In genomic region chr11:65415499-65416340, GRCh38 we compare ENCODE assay signal across 8 cellular contexts. TPM values are rescaled to one million over a fixed set of nuclear protein-coding genes. Genes with fewer than 3 reads are reported as not detected.
A peak's percentile ranks its signal among the peaks of the same experiment; 100 is the strongest.
DNase-seq lines count a peak whose midpoint lies in the region; ATAC-seq and TF ChIP-seq lines count a peak whose summit lies in the region.

No MANE protein-coding gene starts in this region.

- DNase-seq in HCT116 (ENCODE audit: low read depth, low spot score) (no peak), right atrium auricular region (ENCODE audit: low spot score) (no peak), smooth muscle cell (lab: John Stamatoyannopoulos, UW; ENCODE audit: unreplicated experiment) (no peak), GF-D8 (lab: John Stamatoyannopoulos, UW) (no peak), EL (no peak), iPS-NIHi7 (ENCODE audit: extremely low spot score) (no peak), MG63 (no peak)
- no peak for DNase-seq in activated CD8-positive, alpha-beta memory T cell treated with anti-CD3 and anti-CD28 coated beads, Interleukin-2, amount 10 ng/mL, durations not matched to agents 7 days and 5 days

- WGBS in smooth muscle cell (ENCODE audit: low lambda C conversion rate), result 78% methylated on average over 11 of the region's 11 CpGs

- H3K27me3 ChIP-seq in HCT116 (ENCODE audit: insufficient read depth, low read length), result no peaks in the 10 kb centered on the region
- H3K27me3 ChIP-seq in right atrium auricular region, result no peaks in the 10 kb centered on the region
- no peaks in the 10 kb centered on the region for H3K27me3 ChIP-seq in smooth muscle cell (ENCODE audit: low read depth)
- no peaks in the 10 kb centered on the region for H3K27me3 ChIP-seq in MG63

- CTCF ChIA-PET in HCT116 (lab: Charles Lee), result interaction anchor here (0.7 to 3.9 kb wide), 11 partner anchors 13 to 125 kb away, joined by 3 to 37 read pairs (median 5); no protein-coding TSS in a partner anchor
- CTCF ChIA-PET in activated CD8-positive, alpha-beta memory T cell treated with anti-CD3 and anti-CD28 coated beads, Interleukin-2, amount 10 ng/mL, durations not matched to agents 7 days and 5 days (lab: Charles Lee), result interaction anchor here (0.7 to 16.5 kb wide), 38 partner anchors 8 to 190 kb away, joined by 3 to 489 read pairs (median 6); partner anchors contain the start of genes CDC42EP2, FRMD8, MALAT1 and SCYL1

- no peaks in the 10 kb centered on the region for H3K9me3 Mint-ChIP-seq in activated CD8-positive, alpha-beta memory T cell treated with anti-CD3 and anti-CD28 coated beads, Interleukin-2, amount 10 ng/mL, durations not matched to agents 7 days and 5 days (ENCODE audit: low read depth)

- no peak for ATAC-seq in HCT116
- no peak for ATAC-seq in activated CD8-positive, alpha-beta memory T cell treated with anti-CD3 and anti-CD28 coated beads, Interleukin-2, amount 10 ng/mL, durations not matched to agents 7 days and 5 days

- H3K4me2 ChIP-seq in HCT116 (ENCODE audit: low read length) (peak overlapping the region; percentile 96), smooth muscle cell (peak overlapping the region; percentile 99)

- H3K79me2 ChIP-seq in HCT116 (ENCODE audit: insufficient read depth, low read length), result peaks cover 5% of the 10 kb centered on the region
- peaks cover 27% of the 10 kb centered on the region for H3K79me2 ChIP-seq in smooth muscle cell (ENCODE audit: low read depth)

- H3K36me3 ChIP-seq in HCT116 (ENCODE audit: control insufficient read depth in 1 of 2, insufficient read depth in 2 of 2, low read length in 2 of 2) (peaks cover 0 to 3% of the 10 kb centered on the region in 2 experiments; a peak in 2 of 4 replicates), right atrium auricular region (peaks cover 13% of the 10 kb centered on the region), smooth muscle cell (ENCODE audit: low read depth) (no peaks in the 10 kb centered on the region), MG63 (peaks cover 14% of the 10 kb centered on the region)

- H3K27ac ChIP-seq in HCT116 (ENCODE audit: low read depth, low read length) (no peak overlapping the region), right atrium auricular region (peak overlapping the region; percentile 99), smooth muscle cell (ENCODE audit: low read depth) (no peak overlapping the region)

- peak overlapping the region; percentile 7 to 29; a peak in 1 of 4 replicates for H3K4me3 ChIP-seq in HCT116 (replicated peaks in 1 of 2; ENCODE audit: low read depth in 1 of 2, low read length in 2 of 2)
- H3K4me3 ChIP-seq in right atrium auricular region, result peak overlapping the region; percentile 37 to 95
- peak overlapping the region; percentile 38 for H3K4me3 ChIP-seq in smooth muscle cell
- H3K4me3 ChIP-seq in MG63, result no peak overlapping the region

- RAD21 ChIA-PET in HCT116 (lab: Charles Lee; ENCODE audit: low non-redundant PET in 1 of 2, low total read pairs in 2 of 2, uncharacterized antibody in 2 of 2, unreplicated experiment in 2 of 2), result interaction anchor here (0.8 to 2.4 kb wide), 8 partner anchors 9 to 95 kb away, joined by 3 to 14 read pairs (median 4); no protein-coding TSS in a partner anchor

- H4K20me1 ChIP-seq in HCT116 (ENCODE audit: insufficient read depth) (no peaks in the 10 kb centered on the region), smooth muscle cell (ENCODE audit: low read depth) (no peaks in the 10 kb centered on the region)

- no peak for TF ChIP-seq POLR2A in HCT116 (IDR thresholded peaks at IDR 0.05; ENCODE audit: borderline replicate concordance, extremely low read depth, insufficient read depth, insufficient read length)

- peaks cover 45% of the 10 kb centered on the region for H3K4me1 Mint-ChIP-seq in activated CD8-positive, alpha-beta memory T cell treated with anti-CD3 and anti-CD28 coated beads, Interleukin-2, amount 10 ng/mL, durations not matched to agents 7 days and 5 days

- peaks cover 4% of the 10 kb centered on the region for H3K36me3 Mint-ChIP-seq in activated CD8-positive, alpha-beta memory T cell treated with anti-CD3 and anti-CD28 coated beads, Interleukin-2, amount 10 ng/mL, durations not matched to agents 7 days and 5 days

- H3K4me3 Mint-ChIP-seq in activated CD8-positive, alpha-beta memory T cell treated with anti-CD3 and anti-CD28 coated beads, Interleukin-2, amount 10 ng/mL, durations not matched to agents 7 days and 5 days, result peak overlapping the region; percentile 78

- H3K27me3 Mint-ChIP-seq in activated CD8-positive, alpha-beta memory T cell treated with anti-CD3 and anti-CD28 coated beads, Interleukin-2, amount 10 ng/mL, durations not matched to agents 7 days and 5 days, result no peaks in the 10 kb centered on the region

- H3K27ac Mint-ChIP-seq in activated CD8-positive, alpha-beta memory T cell treated with anti-CD3 and anti-CD28 coated beads, Interleukin-2, amount 10 ng/mL, durations not matched to agents 7 days and 5 days, result peak overlapping the region; percentile 98

- BruUV-seq in HCT116 (replicated peaks; lab: Mats Ljungman, UMichigan), result no TSS peak

- POLR2A ChIA-PET in HCT116 (lab: Charles Lee), result interaction anchor here (0.9 to 15.5 kb wide), 10 partner anchors 11 to 83 kb away, joined by 3 to 910 read pairs (median 4); partner anchors contain the start of genes MALAT1 and SLC25A45

- H3K9me2 ChIP-seq in HCT116 (ENCODE audit: insufficient read depth), result no peaks in the 10 kb centered on the region

- TF ChIP-seq RAD21 in HCT116 (IDR thresholded peaks at IDR 0.05; ENCODE audit: low read depth), result no peak

- no peak for TF ChIP-seq CTCF in HCT116 (IDR thresholded peaks at IDR 0.05 in 2 of 3, conservative IDR thresholded peaks at IDR 0.05 in 1 of 3; ENCODE audit: borderline replicate concordance in 1 of 3, insufficient read depth in 1 of 3, low read depth in 2 of 3, low read length in 2 of 3)
- TF ChIP-seq CTCF in right atrium auricular region (IDR thresholded peaks at IDR 0.05), result no peak
- no peak for TF ChIP-seq CTCF in smooth muscle cell (IDR thresholded peaks at IDR 0.05; ENCODE audit: borderline replicate concordance, insufficient read depth, poor library complexity, severe bottlenecking)

- H3K9me3 ChIP-seq in HCT116 (ENCODE audit: control insufficient read depth in 1 of 2, insufficient read depth in 1 of 2, low read depth in 1 of 2, low read length in 2 of 2) (no peaks in the 10 kb centered on the region), right atrium auricular region (no peaks in the 10 kb centered on the region), smooth muscle cell (replicated peaks; ENCODE audit: low read depth) (no peaks in the 10 kb centered on the region), MG63 (no peaks in the 10 kb centered on the region)

- H3K9ac ChIP-seq in HCT116 (ENCODE audit: low read length), result peak overlapping the region; percentile 95
- H3K9ac ChIP-seq in smooth muscle cell (ENCODE audit: low read depth), result no peak overlapping the region

- H3F3A ChIP-seq in smooth muscle cell (ENCODE audit: low read depth), result peaks cover 32% of the 10 kb centered on the region

- H3K4me1 ChIP-seq in HCT116 (ENCODE audit: control insufficient read depth in 1 of 2, insufficient read depth in 2 of 2, low read length in 2 of 2), result peaks cover 41 to 52% of the 10 kb centered on the region in 2 experiments
- peaks cover 0 to 71% of the 10 kb centered on the region in 2 donors for H3K4me1 ChIP-seq in right atrium auricular region
- peaks cover 40% of the 10 kb centered on the region for H3K4me1 ChIP-seq in smooth muscle cell (ENCODE audit: low read depth)

- intact Hi-C loops in HCT116 (cut with micrococcal nuclease), result loop anchor here (1.0 kb wide), 3 partner anchors 18 to 95 kb away; no protein-coding TSS in a partner anchor

- H2AFZ ChIP-seq in HCT116 (ENCODE audit: low read depth, low read length, poor library complexity, severe bottlenecking) (peak overlapping the region; percentile 49), smooth muscle cell (ENCODE audit: low read depth) (no peak overlapping the region)

TF ChIP-seq in HCT116, 20 proteins besides CTCF, POLR2A, EP300 and RAD21 (continues in another document):
- TF ChIP-seq ZNF274 (IDR thresholded peaks at IDR 0.05; ENCODE audit: low read depth, low read length) (no peak), EZH2phosphoT487 (IDR thresholded peaks at IDR 0.05; ENCODE audit: borderline replicate concordance) (no peak), ZFX (IDR thresholded peaks at IDR 0.05) (no peak), SP1 (IDR thresholded peaks at IDR 0.05; ENCODE audit: low read depth) (no peak), SRF (IDR thresholded peaks at IDR 0.05; ENCODE audit: low read depth) (no peak), JUND (IDR thresholded peaks at IDR 0.05) (no peak), TCF7L2 (IDR thresholded peaks at IDR 0.05; ENCODE audit: borderline replicate concordance, extremely low read depth, insufficient read depth, insufficient read length) (no peak), YY1 (IDR thresholded peaks at IDR 0.05; ENCODE audit: extremely low read depth, insufficient replicate concordance, low read depth, low read length) (no peak), CEBPB (IDR thresholded peaks at IDR 0.05; ENCODE audit: low read depth) (no peak), SIN3A (IDR thresholded peaks at IDR 0.05; ENCODE audit: low read depth) (no peak)

RNA-seq across cellular contexts. Expression of gene NEAT1, which starts 6.9 kb away (rescaled TPM):
- total RNA-seq in HCT116 (2021; ENCODE audit: unreplicated experiment) (564 TPM), right atrium auricular region (10 to 100 TPM; 43.7 to 52.5 TPM), smooth muscle cell (142 and 155 TPM in 2 replicates)
- 181 and 274 TPM in 2 replicates for polyA plus RNA-seq in HCT116 (2012)
- total RNA-seq in activated CD8-positive, alpha-beta memory T cell treated with anti-CD3 and anti-CD28 coated beads, Interleukin-2, amount 10 ng/mL, durations not matched to agents 7 days and 5 days, result 100 to 1,000 TPM; 525 to 618 TPM
- 14.9 and 84.6 TPM in 2 replicates for polyA plus RNA-seq in smooth muscle cell
- total RNA-seq in MG63 (2014; rRNA removed; shearing (Covaris generic); ENCODE audit: low replicate concordance), result 4.8 and 7.7 TPM in 2 replicates

RNA-seq across cellular contexts. Expression of gene FRMD8, which starts 29.3 kb away (rescaled TPM):
- total RNA-seq in HCT116 (2021; ENCODE audit: unreplicated experiment) (35.8 TPM), right atrium auricular region (10 to 100 TPM; 10.2 to 23.8 TPM), smooth muscle cell (16.7 and 19.1 TPM in 2 replicates)
- 12.9 and 20.6 TPM in 2 replicates for polyA plus RNA-seq in HCT116 (2012)
- 10 to 100 TPM; 52.0 to 56.7 TPM for total RNA-seq in activated CD8-positive, alpha-beta memory T cell treated with anti-CD3 and anti-CD28 coated beads, Interleukin-2, amount 10 ng/mL, durations not matched to agents 7 days and 5 days
- 37.8 and 40.8 TPM in 2 replicates for polyA plus RNA-seq in smooth muscle cell
- 25.9 and 44.1 TPM in 2 replicates for total RNA-seq in MG63 (2014; rRNA removed; shearing (Covaris generic); ENCODE audit: low replicate concordance)

RNA-seq across cellular contexts. Expression of gene SLC25A45, which starts 33.3 kb away (rescaled TPM):
- 3.9 TPM for total RNA-seq in HCT116 (2021; ENCODE audit: unreplicated experiment)
- polyA plus RNA-seq in HCT116 (2012), result 2.0 and 2.3 TPM in 2 replicates
- 10 to 100 TPM; 19.4 to 25.1 TPM for total RNA-seq in activated CD8-positive, alpha-beta memory T cell treated with anti-CD3 and anti-CD28 coated beads, Interleukin-2, amount 10 ng/mL, durations not matched to agents 7 days and 5 days
- total RNA-seq in right atrium auricular region, result 1 to 10 TPM; 2.6 to 3.3 TPM
- total RNA-seq in smooth muscle cell, result 0.81 and 2.2 TPM in 2 replicates
- 3.4 and 7.7 TPM in 2 replicates for polyA plus RNA-seq in smooth muscle cell
- 1.9 TPM in 2 replicates for total RNA-seq in MG63 (2014; rRNA removed; shearing (Covaris generic); ENCODE audit: low replicate concordance)

Comparison
In these comparisons a context has a peak if more than half of its experiments do, and no peak if none do; other contexts are left out.
1. H3K27ac ChIP-seq: peak in right atrium auricular region (2 of 2); none in HCT116 (single experiment) and smooth muscle cell (single experiment).